Comparison of ENCODE assay signal across 1 cellular context in the genomic region with DNA sequence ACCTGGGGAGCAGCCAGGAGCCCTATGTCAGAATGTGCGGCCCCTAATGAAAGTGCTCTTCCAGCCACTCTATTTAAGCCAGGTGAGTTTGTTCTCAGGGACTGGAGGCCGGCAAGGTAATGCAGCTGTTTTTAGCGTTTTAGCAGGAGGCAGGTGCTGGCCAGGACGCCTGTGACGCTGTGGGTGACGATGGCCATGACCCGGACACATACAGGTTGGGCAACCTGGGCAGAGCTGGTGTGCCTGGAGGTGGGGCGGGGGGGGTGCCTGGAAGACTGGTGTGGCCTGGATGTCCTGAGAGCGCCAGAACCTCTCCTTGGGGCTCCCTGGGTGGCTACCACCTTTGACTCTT.
TF ChIP-seq lines count a peak whose summit lies in the region.

No MANE protein-coding gene starts in this region.

TF ChIP-seq in liver, 16 proteins besides CTCF, POLR2A, EP300 and RAD21 (continued from another document):
- TF ChIP-seq REST (IDR thresholded peaks at IDR 0.05) (peak; percentile 79), HNF4G (IDR thresholded peaks at IDR 0.05) (no peak), EGR1 (IDR thresholded peaks at IDR 0.05; ENCODE audit: low read depth in 2 of 2) (peak in 1 of 2 donors; percentile 12), JUND (IDR thresholded peaks at IDR 0.05) (no peak), RXRA (IDR thresholded peaks at IDR 0.05) (peak; percentile 83 to 93)
